Comparison of ENCODE assay signal across 9 cellular contexts in the genomic region with DNA sequence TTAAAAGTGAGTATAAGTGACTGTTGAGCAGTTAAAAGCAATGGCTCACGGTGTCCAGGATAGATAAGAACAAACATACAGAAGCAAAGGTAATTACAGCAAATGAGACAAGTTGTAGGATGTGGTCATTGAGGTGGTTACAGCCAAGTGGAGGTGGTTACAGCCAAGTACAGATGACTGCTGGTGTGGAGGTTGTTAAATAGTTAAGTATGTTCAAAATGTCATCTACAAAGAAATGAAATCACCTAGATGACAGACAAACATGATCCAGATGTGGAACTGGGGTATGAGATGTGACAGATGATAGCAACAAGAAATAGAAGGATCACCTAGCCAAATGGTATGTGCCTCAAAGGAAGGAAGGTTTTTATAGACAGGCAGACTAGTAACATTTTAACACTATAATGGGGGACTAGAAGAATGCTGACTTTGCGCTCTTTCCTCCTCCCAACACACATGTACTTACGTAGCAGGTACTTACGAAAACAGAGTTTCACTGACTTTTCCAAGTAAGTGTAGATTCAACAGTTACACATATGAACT. TPM values are rescaled to one million over a fixed set of nuclear protein-coding genes. Genes with fewer than 3 reads are reported as not detected.
A peak's percentile ranks its signal among the peaks of the same experiment; 100 is the strongest.
DNase-seq lines count a peak whose midpoint lies in the region; ATAC-seq, FAIRE-seq and TF ChIP-seq lines count a peak whose summit lies in the region.
"Had no signal": no experiment of that assay in that cellular context is flagged by ENCODE, and none has a peak within 500 bp of the region (broad histone marks: within the 10 kb centered on the region; RNA-seq: fewer than 3 reads in every experiment).

No MANE protein-coding gene starts in this region.

- peaks cover 5% of the 10 kb centered on the region for H3K9me3 Mint-ChIP-seq in activated CD4-positive, alpha-beta memory T cell treated with anti-CD3 and anti-CD28 coated beads, Interleukin-2, amount 10 ng/mL, durations not matched to agents 7 days and 5 days

- no peak for TF ChIP-seq CTCF in OCI-LY7 (conservative IDR thresholded peaks at IDR 0.05; ENCODE audit: low read length)

- no peaks in the 10 kb centered on the region for H3K36me3 ChIP-seq in small intestine (ENCODE audit: control insufficient read depth in 2 of 2, insufficient read depth in 2 of 2, low read length in 2 of 2)
- H3K36me3 ChIP-seq in OCI-LY7 (ENCODE audit: insufficient read depth, low read length) = no peaks in the 10 kb centered on the region; the same call in 1 of the 2 replicates

- CTCF ChIA-PET in activated CD4-positive, alpha-beta memory T cell treated with anti-CD3 and anti-CD28 coated beads, Interleukin-2, amount 10 ng/mL, durations not matched to agents 7 days and 5 days (lab: Charles Lee) = interaction anchor here (0.5 to 1.9 kb wide), 2 partner anchors 174 to 463 kb away, joined by 3 to 8 read pairs; no protein-coding TSS in a partner anchor
- CTCF ChIA-PET in OCI-LY7 (lab: Charles Lee; ENCODE audit: unreplicated experiment) = no interaction called here

- no TSS peak for BruUV-seq in OCI-LY7 (replicated peaks; lab: Mats Ljungman, UMichigan)

- H3K9me3 ChIP-seq in small intestine (ENCODE audit: control insufficient read depth, low read depth) (no peaks in the 10 kb centered on the region), OCI-LY7 (ENCODE audit: low read length) (no peaks in the 10 kb centered on the region)

- peaks cover 18% of the 10 kb centered on the region for H3K36me3 Mint-ChIP-seq in activated CD4-positive, alpha-beta memory T cell treated with anti-CD3 and anti-CD28 coated beads, Interleukin-2, amount 10 ng/mL, durations not matched to agents 7 days and 5 days (ENCODE audit: low read depth)

- WGBS in small intestine, 3 donors = 81 to 91% (median 84%) methylated on average over 4 of the region's 4 CpGs

- H3K4me1 ChIP-seq in small intestine (ENCODE audit: control insufficient read depth in 2 of 2, insufficient read depth in 1 of 2, low read depth in 1 of 2, low read length in 1 of 2) = peaks cover 0 to 5% of the 10 kb centered on the region in 2 donors
- peaks cover 15% of the 10 kb centered on the region for H3K4me1 ChIP-seq in OCI-LY7 (ENCODE audit: insufficient read depth, low read length, poor library complexity, severe bottlenecking)

- POLR2A ChIA-PET in activated CD4-positive, alpha-beta memory T cell treated with anti-CD3 and anti-CD28 coated beads, Interleukin-2, amount 10 ng/mL, durations not matched to agents 7 days and 5 days (lab: Charles Lee) = interaction anchor here (1.2 kb wide), 1 partner anchor 11 kb away, joined by 4 read pairs; no protein-coding TSS in a partner anchor
- POLR2A ChIA-PET in OCI-LY7 (lab: Charles Lee) = interaction anchor here (1.4 kb wide), 1 partner anchor 7 kb away, joined by 4 read pairs; the partner anchor contains the start of gene ANKRD28

- in situ Hi-C loops in ACHN (cut with HindIII; ENCODE audit: low pct_ligation_motif_present, low pct_unique_long_range_greater_than_20kb, low sequenced_read_pairs) = no loop called here

- peaks cover 77% of the 10 kb centered on the region for H3K4me1 Mint-ChIP-seq in activated CD4-positive, alpha-beta memory T cell treated with anti-CD3 and anti-CD28 coated beads, Interleukin-2, amount 10 ng/mL, durations not matched to agents 7 days and 5 days

- DNase-seq in NCI-H2029 treated with DMSO at 0.1 percent for 48 hours (lab: John Stamatoyannopoulos, UW) (peak; percentile 46), NCI-H2029 (lab: John Stamatoyannopoulos, UW) (no peak), small intestine (no peak), ACHN (no peak), NCI-H69 (lab: John Stamatoyannopoulos, UW) (no peak), OCI-LY7 (ENCODE audit: low spot score) (no peak)
- DNase-seq in activated CD4-positive, alpha-beta memory T cell treated with anti-CD3 and anti-CD28 coated beads, Interleukin-2, amount 10 ng/mL, durations not matched to agents 7 days and 5 days = peak; percentile 55
- DNase-seq: activated effector memory CD4-positive, alpha-beta T cell treated with anti-CD3 and anti-CD28 coated beads, Interleukin-2, amount 50 U/mL, for 16 hours had no signal

- peaks cover 44% of the 10 kb centered on the region for H3K79me2 ChIP-seq in OCI-LY7 (ENCODE audit: insufficient read depth, low read depth, low read length)

- H3K27me3 Mint-ChIP-seq in activated CD4-positive, alpha-beta memory T cell treated with anti-CD3 and anti-CD28 coated beads, Interleukin-2, amount 10 ng/mL, durations not matched to agents 7 days and 5 days = no peaks in the 10 kb centered on the region

- FAIRE-seq in small intestine (lab: Jason Lieb, UNC) = no peak

- H3K9me2 ChIP-seq in OCI-LY7 (ENCODE audit: insufficient read depth, low read length) = no peaks in the 10 kb centered on the region

- peaks cover 21% of the 10 kb centered on the region for H4K20me1 ChIP-seq in OCI-LY7 (ENCODE audit: insufficient read depth, low read length)

- no peak overlapping the region for H3K4me2 ChIP-seq in OCI-LY7 (ENCODE audit: low read length)

- H3K27ac ChIP-seq in small intestine (ENCODE audit: low read depth in 1 of 2, low read length in 1 of 2) (peak overlapping the region; percentile 4 to 18), OCI-LY7 (ENCODE audit: low read depth, low read length, poor library complexity, severe bottlenecking) (no peak overlapping the region)

- no peaks in the 10 kb centered on the region for H3K27me3 ChIP-seq in small intestine (ENCODE audit: control insufficient read depth in 2 of 2, insufficient read depth in 2 of 2, low read length in 2 of 2)

- no peak overlapping the region for H2AFZ ChIP-seq in OCI-LY7 (ENCODE audit: low read length)

- ATAC-seq in HG03066 (IDR thresholded peaks at IDR 0.05; ENCODE audit: low read depth, unreplicated experiment) = peak; percentile 53

- H3K4me3 Mint-ChIP-seq in activated CD4-positive, alpha-beta memory T cell treated with anti-CD3 and anti-CD28 coated beads, Interleukin-2, amount 10 ng/mL, durations not matched to agents 7 days and 5 days = peak overlapping the region; percentile 26

- peak overlapping the region; percentile 81 for H3K27ac Mint-ChIP-seq in activated CD4-positive, alpha-beta memory T cell treated with anti-CD3 and anti-CD28 coated beads, Interleukin-2, amount 10 ng/mL, durations not matched to agents 7 days and 5 days

- H3K4me3 ChIP-seq in small intestine (ENCODE audit: low read depth in 1 of 2, low read length in 2 of 2) = no peak overlapping the region
- H3K4me3 ChIP-seq in OCI-LY7 (ENCODE audit: low read depth, low read length, poor library complexity, severe bottlenecking) = no peak overlapping the region

- intact Hi-C loops in OCI-LY7 (cut with micrococcal nuclease; ENCODE audit: unreplicated experiment) = no loop called here

RNA-seq across cellular contexts. Expression of gene ANKRD28, which starts 6.8 kb away (rescaled TPM):
- total RNA-seq in activated CD4-positive, alpha-beta memory T cell treated with anti-CD3 and anti-CD28 coated beads, Interleukin-2, amount 10 ng/mL, durations not matched to agents 7 days and 5 days = 10 to 100 TPM; 56.5 to 56.6 TPM
- polyA plus RNA-seq in small intestine = 10 to 100 TPM in 2 of 3 donors, 1 to 10 TPM in 1; 8.9 to 12.2 (median 11.0) TPM
- 52.9 and 69.0 TPM in 2 replicates for total RNA-seq in OCI-LY7 (2014; rRNA removed; shearing (Covaris generic))
- 59.9 and 63.1 TPM in 2 replicates for total RNA-seq in OCI-LY7 (2022)

Comparison
In these comparisons a context has a peak if more than half of its experiments do, and no peak if none do; other contexts are left out.
1. DNase-seq: peak in NCI-H2029 treated with DMSO at 0.1 percent for 48 hours (single experiment) and activated CD4-positive, alpha-beta memory T cell treated with anti-CD3 and anti-CD28 coated beads, Interleukin-2, amount 10 ng/mL, durations not matched to agents 7 days and 5 days (single experiment); none in NCI-H2029 (single experiment), small intestine (single experiment), ACHN (single experiment), NCI-H69 (single experiment) and OCI-LY7 (single experiment).